17 cellular contexts compared by ENCODE assay signal in genomic region chr2:44201648-44202047, GRCh38.
"Had no signal": no experiment of that assay in that cellular context is flagged by ENCODE, and none has a peak within 500 bp of the region (broad histone marks: within the 10 kb centered on the region; RNA-seq: fewer than 3 reads in every experiment).

No MANE protein-coding gene starts in this region.

- H3K4me1 ChIP-seq: right atrium auricular region had no signal

- H3K27me3 Mint-ChIP-seq: activated CD4-positive, alpha-beta memory T cell treated with anti-CD3 and anti-CD28 coated beads, Interleukin-2, amount 10 ng/mL, durations not matched to agents 7 days and 5 days; brain; dendritic cell treated with granulocyte-macrophage colony-stimulating factor and Interleukin-4, amounts not matched to agents 40 ng/mL and 50 ng/mL, for 4 days had no signal

- H3K4me3 ChIP-seq: right atrium auricular region, thyroid gland, vagina had no signal

- ATAC-seq: left lobe of liver had no signal

- H3K27ac ChIP-seq: parathyroid adenoma, right atrium auricular region, thyroid gland, vagina had no signal

- H2AFZ ChIP-seq: parathyroid adenoma had no signal

- H3K9ac ChIP-seq: parathyroid adenoma had no signal

- H3K4me3 Mint-ChIP-seq: activated CD4-positive, alpha-beta memory T cell treated with anti-CD3 and anti-CD28 coated beads, Interleukin-2, amount 10 ng/mL, durations not matched to agents 7 days and 5 days; activated T-helper 1 cell treated with anti-CD3 and anti-CD28 coated beads, Interleukin-12 subunit alpha, Interleukin-12 subunit beta, Interleukin-2, Interleukin-4 antibody, amounts not matched to agents 30 ng/mL and 10 ng/mL and 1 ng/mL, durations not matched to agents 14 hours and 24 hours and 36 hours; brain; dendritic cell treated with granulocyte-macrophage colony-stimulating factor and Interleukin-4, amounts not matched to agents 40 ng/mL and 50 ng/mL, for 4 days had no signal

- H3K9me3 Mint-ChIP-seq: dendritic cell treated with granulocyte-macrophage colony-stimulating factor and Interleukin-4, amounts not matched to agents 40 ng/mL and 50 ng/mL, for 4 days had no signal

- DNase-seq: activated CD4-positive, alpha-beta memory T cell treated with anti-CD3 and anti-CD28 coated beads, Interleukin-2, amount 10 ng/mL, durations not matched to agents 7 days and 5 days; activated CD8-positive, alpha-beta memory T cell treated with anti-CD3 and anti-CD28 coated beads, Interleukin-2, amount 50 U/mL, for 4 hours; activated naive CD4-positive, alpha-beta T cell treated with Interleukin-2 at 50 U/mL for 16 hours; amygdala; head of caudate nucleus; islet precursor cell; mesendoderm; small intestine; T1000; thyroid gland had no signal

- H3K9me3 ChIP-seq: right atrium auricular region, thyroid gland, vagina had no signal

- H3K27ac Mint-ChIP-seq: activated CD4-positive, alpha-beta memory T cell treated with anti-CD3 and anti-CD28 coated beads, Interleukin-2, amount 10 ng/mL, durations not matched to agents 7 days and 5 days; activated T-helper 1 cell treated with anti-CD3 and anti-CD28 coated beads, Interleukin-12 subunit alpha, Interleukin-12 subunit beta, Interleukin-2, Interleukin-4 antibody, amounts not matched to agents 30 ng/mL and 10 ng/mL and 1 ng/mL, durations not matched to agents 14 hours and 24 hours and 36 hours; dendritic cell treated with granulocyte-macrophage colony-stimulating factor and Interleukin-4, amounts not matched to agents 40 ng/mL and 50 ng/mL, for 4 days had no signal

- H3K27me3 ChIP-seq: right atrium auricular region, thyroid gland, vagina had no signal

- H3K36me3 ChIP-seq: right atrium auricular region, thyroid gland had no signal
